In the genomic region with DNA sequence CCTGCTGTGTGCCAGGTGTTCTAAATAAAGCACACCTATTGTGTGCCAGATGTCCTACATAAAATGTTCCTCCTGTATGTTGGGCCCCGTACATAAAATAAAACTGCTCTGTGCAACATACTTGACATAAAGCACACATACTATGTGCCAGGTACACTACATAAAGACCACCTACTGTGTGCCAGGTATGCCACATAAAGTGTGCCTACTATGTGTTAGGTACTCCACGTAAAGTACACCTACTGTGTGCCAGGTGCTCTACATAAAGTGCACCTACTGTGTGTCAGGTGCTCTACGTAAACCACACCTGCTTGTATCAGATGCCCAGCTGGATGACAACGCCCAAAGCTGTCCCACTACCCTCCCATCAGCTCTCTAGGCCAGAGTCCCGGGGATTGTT, we compare ENCODE assay signal across 23 cellular contexts. TPM values are rescaled to one million over a fixed set of nuclear protein-coding genes. Genes with fewer than 3 reads are reported as not detected.
"Had no signal": no experiment of that assay in that cellular context is flagged by ENCODE, and none has a peak within 500 bp of the region (broad histone marks: within the 10 kb centered on the region; RNA-seq: fewer than 3 reads in every experiment).

No MANE protein-coding gene starts in this region.

- H3K27ac ChIP-seq: SJSA1, SK-N-MC had no signal

- H3K27me3 ChIP-seq: SJSA1 had no signal

- H3K4me1 ChIP-seq: SJSA1 had no signal

- H3K36me3 ChIP-seq: MG63, SJSA1 had no signal

- H3K4me3 ChIP-seq: MG63, SJSA1, SK-N-MC had no signal

- DNase-seq: Karpas-422, KG1, MG63, NCI-H1092, NCI-H1105 treated with DMSO at 0.1 percent for 48 hours, NCI-H1417 treated with DMSO at 0.1 percent for 48 hours, NCI-H146, NCI-H1694 treated with DMSO at 0.1 percent for 48 hours, NCI-H1930, NCI-H2081 treated with DMSO at 0.1 percent for 48 hours, NCI-H2171, NCI-H226, NCI-H446, NCI-H510A, NCI-H524 treated with DMSO at 0.1 percent for 48 hours, NCI-H69, NCI-H774, Right ventricle myocardium superior, RPMI8226, SIG-M5 had no signal

- H3K9me3 ChIP-seq: MG63, SJSA1 had no signal

RNA-seq across cellular contexts. Expression of a gene that starts 5.8 kb away (rescaled TPM):
- total RNA-seq: HT1080, Right ventricle myocardium superior, SJSA1 had no signal

RNA-seq across cellular contexts. Expression of a gene that starts 33.8 kb away (rescaled TPM):
- total RNA-seq: HT1080, Right ventricle myocardium superior, SJSA1 had no signal

RNA-seq across cellular contexts. Expression of a gene that starts 43.9 kb away (rescaled TPM):
- total RNA-seq: HT1080, Right ventricle myocardium superior, SJSA1 had no signal

RNA-seq across cellular contexts. Expression of a gene that starts 53.8 kb away (rescaled TPM):
- total RNA-seq: HT1080, Right ventricle myocardium superior, SJSA1 had no signal
